In genomic region chr7:102544374-102544773, GRCh38 we compare ENCODE assay signal across 8 cellular contexts. TPM values are rescaled to one million over a fixed set of nuclear protein-coding genes. Genes with fewer than 3 reads are reported as not detected.
"Had no signal": no experiment of that assay in that cellular context is flagged by ENCODE, and none has a peak within 500 bp of the region (broad histone marks: within the 10 kb centered on the region; RNA-seq: fewer than 3 reads in every experiment).

No MANE protein-coding gene starts in this region.

RNA-seq across cellular contexts. Expression of gene SPDYE2, which starts 6.7 kb away (rescaled TPM):
- total RNA-seq: stomach, subcutaneous adipose tissue, temporal lobe, thoracic aorta, transverse colon, upper lobe of right lung, uterus, vagina had no signal
- polyA plus RNA-seq: stomach had no signal
